In the genomic region with DNA sequence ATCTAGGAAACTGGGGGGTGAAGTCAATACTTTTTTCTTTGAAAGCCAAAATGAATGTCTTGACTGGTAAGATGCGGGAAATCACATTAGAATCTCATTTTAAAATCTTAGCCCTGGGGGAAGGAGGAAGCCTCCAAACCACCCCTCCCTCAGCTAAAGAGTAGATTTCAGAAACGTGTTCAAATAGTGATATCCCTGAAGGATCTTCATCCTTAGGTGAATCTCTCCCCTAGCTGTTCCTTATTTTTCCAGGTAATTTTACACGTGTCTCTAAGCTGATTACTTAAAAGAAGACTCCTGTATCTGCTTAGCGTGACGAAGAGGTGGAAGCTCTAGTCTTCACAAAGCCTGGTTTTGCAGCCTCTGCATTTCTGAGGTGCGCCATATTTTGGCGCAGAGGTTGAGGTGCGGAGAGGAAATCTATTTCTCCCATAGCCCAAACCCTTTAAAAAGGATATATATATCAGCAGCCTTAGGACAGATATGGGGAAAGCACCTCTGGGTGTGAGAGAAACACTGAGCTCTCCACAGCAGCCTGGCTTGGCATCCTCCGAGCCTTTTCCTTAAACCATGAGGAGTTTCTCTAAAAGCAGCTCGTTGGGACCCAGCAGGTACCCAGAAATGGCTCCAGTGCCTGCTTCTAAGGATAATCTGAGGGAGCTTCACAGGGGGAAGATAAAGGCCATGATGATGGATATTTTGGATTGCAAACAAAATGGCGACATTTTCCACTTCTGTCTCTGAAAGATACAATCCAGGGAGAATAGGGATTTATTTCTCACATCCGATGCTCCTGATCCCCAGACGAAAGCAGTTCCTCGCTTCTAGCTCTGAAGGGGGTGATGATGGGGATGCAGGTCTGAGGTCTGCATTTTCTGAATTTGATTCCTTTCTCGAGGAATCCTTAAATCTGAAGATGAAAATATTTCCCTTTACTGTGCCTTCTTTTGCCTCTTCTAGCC, we compare ENCODE assay signal across 14 cellular contexts. TPM values are rescaled to one million over a fixed set of nuclear protein-coding genes. Genes with fewer than 3 reads are reported as not detected.
DNase-seq lines count a peak whose midpoint lies in the region; ATAC-seq and TF ChIP-seq lines count a peak whose summit lies in the region.
"Had no signal": no experiment of that assay in that cellular context is flagged by ENCODE, and none has a peak within 500 bp of the region (broad histone marks: within the 10 kb centered on the region; RNA-seq: fewer than 3 reads in every experiment).

No MANE protein-coding gene starts in this region.

- TF ChIP-seq CTCF in astrocyte of the cerebellum (IDR thresholded peaks at IDR 0.05; ENCODE audit: low read depth, low read length, missing control alignments) (no peak), fibroblast of lung (conservative IDR thresholded peaks at IDR 0.05 in 1 of 2, IDR thresholded peaks at IDR 0.05 in 1 of 2; ENCODE audit: low read depth in 1 of 2, low read length in 2 of 2) (no peak), nephron progenitor cell (IDR thresholded peaks at IDR 0.05) (no peak), upper lobe of right lung (IDR thresholded peaks at IDR 0.05) (no peak)

- no peaks in the 10 kb centered on the region for H3K27me3 Mint-ChIP-seq in nephron progenitor cell (ENCODE audit: low read depth, poor library complexity)

- intact Hi-C loops in upper lobe of right lung (cut with DNase I): loop anchor here (10.0 kb wide), 1 partner anchor 251 kb away; no protein-coding TSS in a partner anchor

- no peaks in the 10 kb centered on the region for H4K20me1 ChIP-seq in fibroblast of lung (ENCODE audit: control insufficient read depth, extremely low read depth, insufficient read depth, low read length)
- H4K20me1 ChIP-seq: BLaER1 treated with 17β-estradiol and CSF1 and Interleukin-3, amounts not matched to agents 10 nM and 100 nM had no signal

- ATAC-seq in upper lobe of right lung (no peak), GM18867 (IDR thresholded peaks at IDR 0.05; ENCODE audit: unreplicated experiment) (no peak), HG03196 (IDR thresholded peaks at IDR 0.05; ENCODE audit: unreplicated experiment) (no peak)
- ATAC-seq: PC-3 had no signal

- H3K9me3 ChIP-seq in fibroblast of lung (ENCODE audit: control insufficient read depth, insufficient read depth, low read depth, low read length): no peaks in the 10 kb centered on the region
- H3K9me3 ChIP-seq in upper lobe of right lung: no peaks in the 10 kb centered on the region

- H3K27ac ChIP-seq in fibroblast of lung (ENCODE audit: insufficient read depth, low read length) (peak overlapping the region; percentile 95), upper lobe of right lung (peak overlapping the region; percentile 91)
- H3K27ac ChIP-seq: BLaER1 treated with 17β-estradiol and CSF1 and Interleukin-3, amounts not matched to agents 10 nM and 100 nM had no signal

- H3K36me3 ChIP-seq in fibroblast of lung (ENCODE audit: control insufficient read depth, insufficient read depth, low read length): no peaks in the 10 kb centered on the region
- no peaks in the 10 kb centered on the region for H3K36me3 ChIP-seq in upper lobe of right lung
- H3K36me3 ChIP-seq: BLaER1 treated with 17β-estradiol and CSF1 and Interleukin-3, amounts not matched to agents 10 nM and 100 nM had no signal

- peaks cover 71% of the 10 kb centered on the region for H3K79me2 ChIP-seq in fibroblast of lung (ENCODE audit: control insufficient read depth, insufficient read depth, low read length)

- no peak overlapping the region for H3K9ac ChIP-seq in fibroblast of lung (ENCODE audit: insufficient read depth, low read length)
- H3K9ac ChIP-seq: BLaER1 treated with 17β-estradiol and CSF1 and Interleukin-3, amounts not matched to agents 10 nM and 100 nM had no signal

- H3K4me2 ChIP-seq in fibroblast of lung (ENCODE audit: extremely low read depth, insufficient read depth, low read length): peak overlapping the region; percentile 97
- H3K4me2 ChIP-seq: BLaER1 treated with 17β-estradiol and CSF1 and Interleukin-3, amounts not matched to agents 10 nM and 100 nM had no signal

- H3K9me3 Mint-ChIP-seq in nephron progenitor cell: no peaks in the 10 kb centered on the region
- H3K9me3 Mint-ChIP-seq: WTC11 had no signal

- H3K4me3 ChIP-seq in astrocyte of the cerebellum (ENCODE audit: low read depth, low read length) (peak overlapping the region; percentile 32), fibroblast of lung (replicated peaks in 1 of 4; ENCODE audit: control extremely low read depth in 1 of 4, insufficient read depth in 1 of 4, low read depth in 3 of 4, low read length in 4 of 4) (peak overlapping the region in 3 of 4 experiments; percentile 38 to 92 (median 46)), upper lobe of right lung (peak overlapping the region; percentile 46)
- H3K4me3 ChIP-seq: BLaER1 treated with 17β-estradiol and CSF1 and Interleukin-3, amounts not matched to agents 10 nM and 100 nM had no signal

- no peak overlapping the region for H2AFZ ChIP-seq in fibroblast of lung (ENCODE audit: low read length)

- peak overlapping the region; percentile 100 for H3K27ac Mint-ChIP-seq in nephron progenitor cell
- H3K27ac Mint-ChIP-seq: WTC11 had no signal

- H3K4me1 Mint-ChIP-seq in nephron progenitor cell: peaks cover 91% of the 10 kb centered on the region

- H3K36me3 Mint-ChIP-seq in nephron progenitor cell (ENCODE audit: low read depth): peaks cover 44% of the 10 kb centered on the region
- H3K36me3 Mint-ChIP-seq: WTC11 had no signal

- in situ Hi-C loops in astrocyte of the cerebellum (cut with HindIII; ENCODE audit: low sequenced_read_pairs): no loop called here

- peak overlapping the region; percentile 99 for H3K4me3 Mint-ChIP-seq in nephron progenitor cell

- DNase-seq in astrocyte of the cerebellum (ENCODE audit: low read depth): no peak
- DNase-seq in fibroblast of lung (ENCODE audit: low read depth in 2 of 2): peak; percentile 43 to 51
- no peak for DNase-seq in nephron progenitor cell
- DNase-seq in upper lobe of right lung: no peak
- DNase-seq in LoVo (ENCODE audit: low spot score): no peak
- DNase-seq: activated gamma-delta T cell, Karpas-422, NCI-H187, NCI-H524, PC-3 had no signal

- H3K4me1 ChIP-seq in fibroblast of lung (ENCODE audit: control insufficient read depth, extremely low read depth, insufficient read depth, low read length): peaks cover 37% of the 10 kb centered on the region
- H3K4me1 ChIP-seq in upper lobe of right lung: peaks cover 22% of the 10 kb centered on the region
- H3K4me1 ChIP-seq: BLaER1 treated with 17β-estradiol and CSF1 and Interleukin-3, amounts not matched to agents 10 nM and 100 nM had no signal

- no peaks in the 10 kb centered on the region for H3K27me3 ChIP-seq in fibroblast of lung (ENCODE audit: control insufficient read depth, insufficient read depth, low read length)
- H3K27me3 ChIP-seq in upper lobe of right lung: peaks cover 26% of the 10 kb centered on the region
- H3K27me3 ChIP-seq: BLaER1 treated with 17β-estradiol and CSF1 and Interleukin-3, amounts not matched to agents 10 nM and 100 nM had no signal

RNA-seq across cellular contexts. Expression of gene HOXA2, which starts 3.0 kb away (rescaled TPM):
- 1.0 and 1.3 TPM in 2 replicates for total RNA-seq in fibroblast of lung
- 2.3 and 2.6 TPM in 2 replicates for polyA plus RNA-seq in fibroblast of lung
- 1.4 and 2.2 TPM in 2 replicates for polyA plus RNA-seq in fibroblast of lung (2012)
- polyA minus RNA-seq in fibroblast of lung (ENCODE audit: low replicate concordance): 2.1 and 2.3 TPM in 2 replicates
- 2.1 TPM for total RNA-seq in upper lobe of right lung
- total RNA-seq: WTC11 had no signal

RNA-seq across cellular contexts. Expression of gene HOXA1, which starts 9.6 kb away (rescaled TPM):
- total RNA-seq in fibroblast of lung (0.50 and 0.51 TPM in 2 replicates), upper lobe of right lung (0.75 TPM)
- polyA plus RNA-seq in fibroblast of lung: 0.58 and 0.83 TPM in 2 replicates
- polyA plus RNA-seq in fibroblast of lung (2012): 0.66 and 0.67 TPM in 2 replicates
- polyA minus RNA-seq in fibroblast of lung (ENCODE audit: low replicate concordance): 1.1 TPM in 1 of 2 replicates, not detected in the other
- total RNA-seq: WTC11 had no signal

RNA-seq across cellular contexts. Expression of gene HOXA4, which starts 25.1 kb away (rescaled TPM):
- total RNA-seq in fibroblast of lung (0.33 and 0.51 TPM in 2 replicates), upper lobe of right lung (7.1 TPM)
- polyA plus RNA-seq in fibroblast of lung: 2.4 and 3.6 TPM in 2 replicates
- polyA plus RNA-seq in fibroblast of lung (2012): 2.6 and 3.3 TPM in 2 replicates
- 1.6 and 3.6 TPM in 2 replicates for polyA minus RNA-seq in fibroblast of lung (ENCODE audit: low replicate concordance)
- total RNA-seq: WTC11 had no signal

RNA-seq across cellular contexts. Expression of gene HOXA5, which starts 38.0 kb away (rescaled TPM):
- total RNA-seq in fibroblast of lung (18.3 and 22.1 TPM in 2 replicates), upper lobe of right lung (16.0 TPM)
- polyA plus RNA-seq in fibroblast of lung: 16.6 and 35.6 TPM in 2 replicates
- 17.5 and 31.8 TPM in 2 replicates for polyA plus RNA-seq in fibroblast of lung (2012)
- polyA minus RNA-seq in fibroblast of lung (ENCODE audit: low replicate concordance): 3.1 and 3.9 TPM in 2 replicates
- total RNA-seq: WTC11 had no signal

RNA-seq across cellular contexts. Expression of gene HOXA6, which starts 42.1 kb away (rescaled TPM):
- total RNA-seq in fibroblast of lung: 3.6 and 4.4 TPM in 2 replicates
- 0.70 and 1.2 TPM in 2 replicates for polyA plus RNA-seq in fibroblast of lung
- polyA plus RNA-seq in fibroblast of lung (2012): 1.6 and 3.8 TPM in 2 replicates
- 0.30 and 1.6 TPM in 2 replicates for polyA minus RNA-seq in fibroblast of lung (ENCODE audit: low replicate concordance)
- total RNA-seq in upper lobe of right lung: 6.5 TPM
- total RNA-seq: WTC11 had no signal

Comparison
In these comparisons a context has a peak if more than half of its experiments do, and no peak if none do; other contexts are left out.
1. DNase-seq: peak in fibroblast of lung (2 of 2); none in astrocyte of the cerebellum (single experiment), nephron progenitor cell (single experiment), upper lobe of right lung (single experiment) and LoVo (single experiment).
2. Peak in every context shown above with its lines, with median percentiles within 50 percentile points of each other: H3K4me3 ChIP-seq.